In the genomic region with DNA sequence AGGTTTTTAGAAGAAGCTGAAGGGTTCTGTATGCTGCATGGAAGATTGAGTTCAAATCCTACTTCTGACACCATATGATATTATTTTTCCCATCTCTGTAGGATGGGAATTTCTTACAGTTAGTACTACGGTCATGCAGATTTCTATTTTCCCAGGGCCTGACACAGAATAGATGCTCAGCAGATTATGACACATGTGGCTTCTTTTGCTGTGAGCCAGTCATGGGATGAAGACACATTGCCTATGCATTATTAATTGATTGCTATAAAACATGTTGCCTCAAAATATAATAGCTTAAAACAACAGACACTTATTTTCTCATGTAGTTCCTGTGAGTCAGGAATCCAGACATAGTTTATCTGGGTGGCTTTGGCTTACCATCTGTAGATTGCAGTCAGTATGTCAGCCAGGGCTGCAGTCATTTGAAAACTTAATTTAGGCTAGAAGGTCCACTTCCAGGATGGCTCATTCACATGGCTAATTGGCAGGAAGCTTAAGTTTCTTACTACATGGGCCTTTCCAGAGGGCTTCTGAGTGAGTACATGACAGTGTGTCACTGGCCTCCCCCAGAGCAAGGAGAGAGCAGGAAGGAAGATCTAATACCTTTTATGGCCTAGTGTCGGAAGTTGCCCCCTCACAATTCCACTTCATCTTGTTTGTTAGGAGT, we compare ENCODE assay signal across 1 cellular context.
TF ChIP-seq lines count a peak whose summit lies in the region.

No MANE protein-coding gene starts in this region.

TF ChIP-seq in GM23338, 12 proteins besides CTCF, POLR2A, EP300 and RAD21 (continued from another document):
- TF ChIP-seq, protein P1, sequence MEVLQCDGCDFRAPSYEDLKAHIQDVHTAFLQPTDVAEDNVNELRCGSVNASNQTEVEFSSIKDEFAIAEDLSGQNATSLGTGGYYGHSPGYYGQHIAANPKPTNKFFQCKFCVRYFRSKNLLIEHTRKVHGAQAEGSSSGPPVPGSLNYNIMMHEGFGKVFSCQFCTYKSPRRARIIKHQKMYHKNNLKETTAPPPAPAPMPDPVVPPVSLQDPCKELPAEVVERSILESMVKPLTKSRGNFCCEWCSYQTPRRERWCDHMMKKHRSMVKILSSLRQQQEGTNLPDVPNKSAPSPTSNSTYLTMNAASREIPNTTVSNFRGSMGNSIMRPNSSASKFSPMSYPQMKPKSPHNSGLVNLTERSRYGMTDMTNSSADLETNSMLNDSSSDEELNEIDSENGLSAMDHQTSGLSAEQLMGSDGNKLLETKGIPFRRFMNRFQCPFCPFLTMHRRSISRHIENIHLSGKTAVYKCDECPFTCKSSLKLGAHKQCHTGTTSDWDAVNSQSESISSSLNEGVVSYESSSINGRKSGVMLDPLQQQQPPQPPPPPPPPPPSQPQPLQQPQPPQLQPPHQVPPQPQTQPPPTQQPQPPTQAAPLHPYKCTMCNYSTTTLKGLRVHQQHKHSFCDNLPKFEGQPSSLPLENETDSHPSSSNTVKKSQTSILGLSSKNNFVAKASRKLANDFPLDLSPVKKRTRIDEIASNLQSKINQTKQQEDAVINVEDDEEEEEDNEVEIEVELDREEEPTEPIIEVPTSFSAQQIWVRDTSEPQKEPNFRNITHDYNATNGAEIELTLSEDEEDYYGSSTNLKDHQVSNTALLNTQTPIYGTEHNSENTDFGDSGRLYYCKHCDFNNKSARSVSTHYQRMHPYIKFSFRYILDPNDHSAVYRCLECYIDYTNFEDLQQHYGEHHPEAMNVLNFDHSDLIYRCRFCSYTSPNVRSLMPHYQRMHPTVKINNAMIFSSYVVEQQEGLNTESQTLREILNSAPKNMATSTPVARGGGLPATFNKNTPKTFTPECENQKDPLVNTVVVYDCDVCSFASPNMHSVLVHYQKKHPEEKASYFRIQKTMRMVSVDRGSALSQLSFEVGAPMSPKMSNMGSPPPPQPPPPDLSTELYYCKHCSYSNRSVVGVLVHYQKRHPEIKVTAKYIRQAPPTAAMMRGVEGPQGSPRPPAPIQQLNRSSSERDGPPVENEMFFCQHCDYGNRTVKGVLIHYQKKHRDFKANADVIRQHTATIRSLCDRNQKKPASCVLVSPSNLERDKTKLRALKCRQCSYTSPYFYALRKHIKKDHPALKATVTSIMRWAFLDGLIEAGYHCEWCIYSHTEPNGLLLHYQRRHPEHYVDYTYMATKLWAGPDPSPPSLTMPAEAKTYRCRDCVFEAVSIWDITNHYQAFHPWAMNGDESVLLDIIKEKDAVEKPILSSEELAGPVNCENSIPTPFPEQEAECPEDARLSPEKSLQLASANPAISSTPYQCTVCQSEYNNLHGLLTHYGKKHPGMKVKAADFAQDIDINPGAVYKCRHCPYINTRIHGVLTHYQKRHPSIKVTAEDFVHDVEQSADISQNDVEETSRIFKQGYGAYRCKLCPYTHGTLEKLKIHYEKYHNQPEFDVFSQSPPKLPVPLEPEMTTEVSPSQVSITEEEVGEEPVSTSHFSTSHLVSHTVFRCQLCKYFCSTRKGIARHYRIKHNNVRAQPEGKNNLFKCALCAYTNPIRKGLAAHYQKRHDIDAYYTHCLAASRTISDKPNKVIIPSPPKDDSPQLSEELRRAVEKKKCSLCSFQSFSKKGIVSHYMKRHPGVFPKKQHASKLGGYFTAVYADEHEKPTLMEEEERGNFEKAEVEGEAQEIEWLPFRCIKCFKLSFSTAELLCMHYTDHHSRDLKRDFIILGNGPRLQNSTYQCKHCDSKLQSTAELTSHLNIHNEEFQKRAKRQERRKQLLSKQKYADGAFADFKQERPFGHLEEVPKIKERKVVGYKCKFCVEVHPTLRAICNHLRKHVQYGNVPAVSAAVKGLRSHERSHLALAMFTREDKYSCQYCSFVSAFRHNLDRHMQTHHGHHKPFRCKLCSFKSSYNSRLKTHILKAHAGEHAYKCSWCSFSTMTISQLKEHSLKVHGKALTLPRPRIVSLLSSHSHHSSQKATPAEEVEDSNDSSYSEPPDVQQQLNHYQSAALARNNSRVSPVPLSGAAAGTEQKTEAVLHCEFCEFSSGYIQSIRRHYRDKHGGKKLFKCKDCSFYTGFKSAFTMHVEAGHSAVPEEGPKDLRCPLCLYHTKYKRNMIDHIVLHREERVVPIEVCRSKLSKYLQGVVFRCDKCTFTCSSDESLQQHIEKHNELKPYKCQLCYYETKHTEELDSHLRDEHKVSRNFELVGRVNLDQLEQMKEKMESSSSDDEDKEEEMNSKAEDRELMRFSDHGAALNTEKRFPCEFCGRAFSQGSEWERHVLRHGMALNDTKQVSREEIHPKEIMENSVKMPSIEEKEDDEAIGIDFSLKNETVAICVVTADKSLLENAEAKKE (CRISPR knock-in tag; IDR thresholded peaks at IDR 0.05) = no peak
- no peak for TF ChIP-seq ZNF114 (CRISPR knock-in tag; IDR thresholded peaks at IDR 0.05)
- TF ChIP-seq POLR2AphosphoS5 (IDR thresholded peaks at IDR 0.05; ENCODE audit: low read depth) = no peak
